In genomic region chr1:179025975-179026812, GRCh38 we compare ENCODE assay signal across 1 cellular context.
TF ChIP-seq lines count a peak whose summit lies in the region.

No MANE protein-coding gene starts in this region.

TF ChIP-seq in K562, 482 proteins besides CTCF, POLR2A, EP300 and RAD21 (continued from another document and continues in another):
- TF ChIP-seq TAF1 (IDR thresholded peaks at IDR 0.05; ENCODE audit: control insufficient read depth, extremely low read depth, insufficient read depth, low read length, severe bottlenecking): peak; percentile 26
- peak; percentile 47; the same call in 1 of the 2 replicates for TF ChIP-seq NR4A1 (CRISPR knock-in tag; IDR thresholded peaks at IDR 0.05)
- TF ChIP-seq NR4A1 (tag; IDR thresholded peaks at IDR 0.05): peak; percentile 77; the same call in 1 of the 2 replicates
- TF ChIP-seq TARDBP (IDR thresholded peaks at IDR 0.05): no peak; the same call in 1 of the 2 replicates
- TF ChIP-seq HNRNPL (IDR thresholded peaks at IDR 0.05; ENCODE audit: low read depth, low read length): peak; percentile 89
- TF ChIP-seq, protein P1, sequence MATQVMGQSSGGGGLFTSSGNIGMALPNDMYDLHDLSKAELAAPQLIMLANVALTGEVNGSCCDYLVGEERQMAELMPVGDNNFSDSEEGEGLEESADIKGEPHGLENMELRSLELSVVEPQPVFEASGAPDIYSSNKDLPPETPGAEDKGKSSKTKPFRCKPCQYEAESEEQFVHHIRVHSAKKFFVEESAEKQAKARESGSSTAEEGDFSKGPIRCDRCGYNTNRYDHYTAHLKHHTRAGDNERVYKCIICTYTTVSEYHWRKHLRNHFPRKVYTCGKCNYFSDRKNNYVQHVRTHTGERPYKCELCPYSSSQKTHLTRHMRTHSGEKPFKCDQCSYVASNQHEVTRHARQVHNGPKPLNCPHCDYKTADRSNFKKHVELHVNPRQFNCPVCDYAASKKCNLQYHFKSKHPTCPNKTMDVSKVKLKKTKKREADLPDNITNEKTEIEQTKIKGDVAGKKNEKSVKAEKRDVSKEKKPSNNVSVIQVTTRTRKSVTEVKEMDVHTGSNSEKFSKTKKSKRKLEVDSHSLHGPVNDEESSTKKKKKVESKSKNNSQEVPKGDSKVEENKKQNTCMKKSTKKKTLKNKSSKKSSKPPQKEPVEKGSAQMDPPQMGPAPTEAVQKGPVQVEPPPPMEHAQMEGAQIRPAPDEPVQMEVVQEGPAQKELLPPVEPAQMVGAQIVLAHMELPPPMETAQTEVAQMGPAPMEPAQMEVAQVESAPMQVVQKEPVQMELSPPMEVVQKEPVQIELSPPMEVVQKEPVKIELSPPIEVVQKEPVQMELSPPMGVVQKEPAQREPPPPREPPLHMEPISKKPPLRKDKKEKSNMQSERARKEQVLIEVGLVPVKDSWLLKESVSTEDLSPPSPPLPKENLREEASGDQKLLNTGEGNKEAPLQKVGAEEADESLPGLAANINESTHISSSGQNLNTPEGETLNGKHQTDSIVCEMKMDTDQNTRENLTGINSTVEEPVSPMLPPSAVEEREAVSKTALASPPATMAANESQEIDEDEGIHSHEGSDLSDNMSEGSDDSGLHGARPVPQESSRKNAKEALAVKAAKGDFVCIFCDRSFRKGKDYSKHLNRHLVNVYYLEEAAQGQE (CRISPR knock-in tag; IDR thresholded peaks at IDR 0.05; ENCODE audit: low read depth): no peak; the same call in 1 of the 2 replicates
- no peak for TF ChIP-seq FOXJ3 (CRISPR knock-in tag; IDR thresholded peaks at IDR 0.05)
- TF ChIP-seq, protein P2, sequence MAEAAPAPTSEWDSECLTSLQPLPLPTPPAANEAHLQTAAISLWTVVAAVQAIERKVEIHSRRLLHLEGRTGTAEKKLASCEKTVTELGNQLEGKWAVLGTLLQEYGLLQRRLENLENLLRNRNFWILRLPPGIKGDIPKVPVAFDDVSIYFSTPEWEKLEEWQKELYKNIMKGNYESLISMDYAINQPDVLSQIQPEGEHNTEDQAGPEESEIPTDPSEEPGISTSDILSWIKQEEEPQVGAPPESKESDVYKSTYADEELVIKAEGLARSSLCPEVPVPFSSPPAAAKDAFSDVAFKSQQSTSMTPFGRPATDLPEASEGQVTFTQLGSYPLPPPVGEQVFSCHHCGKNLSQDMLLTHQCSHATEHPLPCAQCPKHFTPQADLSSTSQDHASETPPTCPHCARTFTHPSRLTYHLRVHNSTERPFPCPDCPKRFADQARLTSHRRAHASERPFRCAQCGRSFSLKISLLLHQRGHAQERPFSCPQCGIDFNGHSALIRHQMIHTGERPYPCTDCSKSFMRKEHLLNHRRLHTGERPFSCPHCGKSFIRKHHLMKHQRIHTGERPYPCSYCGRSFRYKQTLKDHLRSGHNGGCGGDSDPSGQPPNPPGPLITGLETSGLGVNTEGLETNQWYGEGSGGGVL (CRISPR knock-in tag; IDR thresholded peaks at IDR 0.05): no peak
- TF ChIP-seq THRB (CRISPR knock-in tag; conservative IDR thresholded peaks at IDR 0.05): no peak
- TF ChIP-seq CREBBP (IDR thresholded peaks at IDR 0.05; ENCODE audit: low read depth, low read length): no peak
- TF ChIP-seq ZNF76 (CRISPR knock-in tag; IDR thresholded peaks at IDR 0.05; ENCODE audit: borderline replicate concordance): peak; percentile 81; the same call in 1 of the 2 replicates
- TF ChIP-seq ID3 (CRISPR knock-in tag; IDR thresholded peaks at IDR 0.05): no peak
- TF ChIP-seq ID3 (tag; IDR thresholded peaks at IDR 0.05): peak; percentile 70; the same call in 1 of the 2 replicates
- no peak for TF ChIP-seq ZNF740 (CRISPR knock-in tag; IDR thresholded peaks at IDR 0.05)
- TF ChIP-seq ZNF740 (tag; IDR thresholded peaks at IDR 0.05): 0 out of 4 replicates have a peak, but pooled peaks of 1 of the 2 experiments have one; percentile 16
- no peak for TF ChIP-seq SETDB1 (IDR thresholded peaks at IDR 0.05; ENCODE audit: low read length)
- TF ChIP-seq CBX1 (IDR thresholded peaks at IDR 0.05; ENCODE audit: low read depth): 0 out of 2 replicates have a peak, but pooled peaks have one; percentile 28
- no peak for TF ChIP-seq SIRT6 (IDR thresholded peaks at IDR 0.05; ENCODE audit: low read depth, low read length)
- peak; percentile 42 to 78 for TF ChIP-seq MNT (conservative IDR thresholded peaks at IDR 0.05)
- no peak for TF ChIP-seq MCM2 (IDR thresholded peaks at IDR 0.05; ENCODE audit: low read depth)
- TF ChIP-seq CHCHD3 (CRISPR knock-in tag; IDR thresholded peaks at IDR 0.05): no peak
- TF ChIP-seq TFAM (CRISPR knock-in tag; conservative IDR thresholded peaks at IDR 0.05): no peak
- no peak for TF ChIP-seq CREB5 (CRISPR knock-in tag; IDR thresholded peaks at IDR 0.05)
- TF ChIP-seq CHD2 (IDR thresholded peaks at IDR 0.05; ENCODE audit: low read depth, low read length): 0 out of 2 replicates have a peak, but pooled peaks have one; percentile 15
- TF ChIP-seq TAF9B (IDR thresholded peaks at IDR 0.05; ENCODE audit: partially characterized antibody): no peak
- no peak for TF ChIP-seq MBD2 (IDR thresholded peaks at IDR 0.05; ENCODE audit: borderline replicate concordance, low read depth)
- TF ChIP-seq, protein P3, sequence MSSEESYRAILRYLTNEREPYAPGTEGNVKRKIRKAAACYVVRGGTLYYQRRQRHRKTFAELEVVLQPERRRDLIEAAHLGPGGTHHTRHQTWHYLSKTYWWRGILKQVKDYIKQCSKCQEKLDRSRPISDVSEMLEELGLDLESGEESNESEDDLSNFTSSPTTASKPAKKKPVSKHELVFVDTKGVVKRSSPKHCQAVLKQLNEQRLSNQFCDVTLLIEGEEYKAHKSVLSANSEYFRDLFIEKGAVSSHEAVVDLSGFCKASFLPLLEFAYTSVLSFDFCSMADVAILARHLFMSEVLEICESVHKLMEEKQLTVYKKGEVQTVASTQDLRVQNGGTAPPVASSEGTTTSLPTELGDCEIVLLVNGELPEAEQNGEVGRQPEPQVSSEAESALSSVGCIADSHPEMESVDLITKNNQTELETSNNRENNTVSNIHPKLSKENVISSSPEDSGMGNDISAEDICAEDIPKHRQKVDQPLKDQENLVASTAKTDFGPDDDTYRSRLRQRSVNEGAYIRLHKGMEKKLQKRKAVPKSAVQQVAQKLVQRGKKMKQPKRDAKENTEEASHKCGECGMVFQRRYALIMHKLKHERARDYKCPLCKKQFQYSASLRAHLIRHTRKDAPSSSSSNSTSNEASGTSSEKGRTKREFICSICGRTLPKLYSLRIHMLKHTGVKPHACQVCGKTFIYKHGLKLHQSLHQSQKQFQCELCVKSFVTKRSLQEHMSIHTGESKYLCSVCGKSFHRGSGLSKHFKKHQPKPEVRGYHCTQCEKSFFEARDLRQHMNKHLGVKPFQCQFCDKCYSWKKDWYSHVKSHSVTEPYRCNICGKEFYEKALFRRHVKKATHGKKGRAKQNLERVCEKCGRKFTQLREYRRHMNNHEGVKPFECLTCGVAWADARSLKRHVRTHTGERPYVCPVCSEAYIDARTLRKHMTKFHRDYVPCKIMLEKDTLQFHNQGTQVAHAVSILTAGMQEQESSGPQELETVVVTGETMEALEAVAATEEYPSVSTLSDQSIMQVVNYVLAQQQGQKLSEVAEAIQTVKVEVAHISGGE (CRISPR knock-in tag; IDR thresholded peaks at IDR 0.05): peak in 1 of 3 experiments; percentile 28; a peak in 1 of 6 replicates
- TF ChIP-seq ZBTB8A (IDR thresholded peaks at IDR 0.05; ENCODE audit: partially characterized antibody): no peak
- TF ChIP-seq SREBF2 (CRISPR knock-in tag; IDR thresholded peaks at IDR 0.05): no peak
- no peak; the same call in 1 of the 2 replicates for TF ChIP-seq ZNF212 (CRISPR knock-in tag; IDR thresholded peaks at IDR 0.05)
- TF ChIP-seq ZNF830 (CRISPR knock-in tag; IDR thresholded peaks at IDR 0.05): no peak
- no peak for TF ChIP-seq EZH2 (IDR thresholded peaks at IDR 0.05; ENCODE audit: borderline replicate concordance, low read depth, low read length)
- no peak for TF ChIP-seq ARHGAP35 (IDR thresholded peaks at IDR 0.05; ENCODE audit: partially characterized antibody)
- peak; percentile 89 for TF ChIP-seq MTA3 (IDR thresholded peaks at IDR 0.05; ENCODE audit: borderline replicate concordance)
- TF ChIP-seq DACH1 (IDR thresholded peaks at IDR 0.05; ENCODE audit: partially characterized antibody): no peak
- peak; percentile 90; the same call in 1 of the 2 replicates for TF ChIP-seq KDM2B (CRISPR knock-in tag; IDR thresholded peaks at IDR 0.05)
- TF ChIP-seq TRIM24 (IDR thresholded peaks at IDR 0.05): no peak
- no peak for TF ChIP-seq THAP7 (CRISPR knock-in tag; IDR thresholded peaks at IDR 0.05)
- 0 out of 4 replicates have a peak, but pooled peaks of 1 of the 2 experiments have one; percentile 70 for TF ChIP-seq KDM4B (IDR thresholded peaks at IDR 0.05; ENCODE audit: borderline replicate concordance in 2 of 2, low read depth in 1 of 2)
- TF ChIP-seq YBX1 (IDR thresholded peaks at IDR 0.05): no peak
- peak; percentile 59; the same call in 1 of the 2 replicates for TF ChIP-seq GABPB1 (CRISPR knock-in tag; IDR thresholded peaks at IDR 0.05)
- TF ChIP-seq MIER1 (IDR thresholded peaks at IDR 0.05; ENCODE audit: low read depth): no peak
- peak; percentile 55; the same call in 1 of the 2 replicates for TF ChIP-seq KLF1 (tag; IDR thresholded peaks at IDR 0.05)
- TF ChIP-seq ZNF23 (CRISPR knock-in tag; IDR thresholded peaks at IDR 0.05): no peak
- no peak for TF ChIP-seq CC2D1A (IDR thresholded peaks at IDR 0.05)
- TF ChIP-seq RUNX1 (IDR thresholded peaks at IDR 0.05; ENCODE audit: low read depth): no peak; the same call in 1 of the 2 replicates
- TF ChIP-seq LEF1 (IDR thresholded peaks at IDR 0.05): no peak
- TF ChIP-seq TSC22D4 (tag; IDR thresholded peaks at IDR 0.05): no peak
- TF ChIP-seq NR2C2 (CRISPR knock-in tag; IDR thresholded peaks at IDR 0.05): no peak
- TF ChIP-seq NR2C2 (tag; IDR thresholded peaks at IDR 0.05): peak; percentile 60
